In genomic region chr1:183607322-183607980, GRCh38 we compare ENCODE assay signal across 16 cellular contexts. TPM values are rescaled to one million over a fixed set of nuclear protein-coding genes. Genes with fewer than 3 reads are reported as not detected.
DNase-seq lines count a peak whose midpoint lies in the region; ATAC-seq and TF ChIP-seq lines count a peak whose summit lies in the region.
"Had no signal": no experiment of that assay in that cellular context is flagged by ENCODE, and none has a peak within 500 bp of the region (broad histone marks: within the 10 kb centered on the region; RNA-seq: fewer than 3 reads in every experiment).

No MANE protein-coding gene starts in this region.

- no peaks in the 10 kb centered on the region for H3K36me3 Mint-ChIP-seq in mesothelial cell of epicardium
- no peaks in the 10 kb centered on the region for H3K36me3 Mint-ChIP-seq in natural killer cell
- H3K36me3 Mint-ChIP-seq: CD4-positive, alpha-beta memory T cell had no signal

- TF ChIP-seq RAD21 in IMR-90 (IDR thresholded peaks at IDR 0.05; ENCODE audit: low read length) = no peak

- no TSS peak for BruUV-seq in IMR-90 (replicated peaks; lab: Mats Ljungman, UMichigan)

- H3K27ac ChIP-seq in IMR-90 (ENCODE audit: insufficient read depth, low read length) (peak overlapping the region; percentile 81), muscle layer of duodenum (ENCODE audit: low read length) (peak overlapping the region; percentile 24)

- H3K14ac ChIP-seq in IMR-90 (replicated peaks; ENCODE audit: low read depth, low read length) = peak overlapping the region; percentile 88

- H3K9me3 ChIP-seq in IMR-90 (ENCODE audit: control insufficient read depth, insufficient read depth, low read length) (no peaks in the 10 kb centered on the region), muscle layer of duodenum (ENCODE audit: control insufficient read depth in 1 of 2, low read length in 2 of 2) (no peaks in the 10 kb centered on the region)
- H3K9me3 ChIP-seq: heart right ventricle had no signal

- H3K9me3 Mint-ChIP-seq in mesothelial cell of epicardium = no peaks in the 10 kb centered on the region
- H3K9me3 Mint-ChIP-seq in natural killer cell = no peaks in the 10 kb centered on the region
- H3K9me3 Mint-ChIP-seq: CD4-positive, alpha-beta memory T cell; stimulated activated naive CD8-positive, alpha-beta T cell treated with anti-CD3 and anti-CD28 coated beads, Interleukin-15, Interleukin-2, amounts not matched to agents 100 ng/mL and 50 ng/mL, for 24 hours had no signal

- peak overlapping the region; percentile 87 for H4K91ac ChIP-seq in IMR-90 (ENCODE audit: insufficient read depth, low read depth, low read length)

- peak overlapping the region; percentile 47; the same call in 1 of the 2 replicates for H3K56ac ChIP-seq in IMR-90 (ENCODE audit: extremely low read depth, insufficient read depth, low read length)

- peak overlapping the region; percentile 82 for H3K4ac ChIP-seq in IMR-90 (ENCODE audit: low read depth, low read length)

- peaks cover 19% of the 10 kb centered on the region for H3K9me1 ChIP-seq in IMR-90 (ENCODE audit: insufficient read depth, low read length)

- H3K27ac Mint-ChIP-seq in mesothelial cell of epicardium (no peak overlapping the region), natural killer cell (no peak overlapping the region)
- H3K27ac Mint-ChIP-seq: stimulated activated naive CD8-positive, alpha-beta T cell treated with anti-CD3 and anti-CD28 coated beads, Interleukin-15, Interleukin-2, amounts not matched to agents 100 ng/mL and 50 ng/mL, for 24 hours had no signal

- peak overlapping the region; percentile 48 for H2BK5ac ChIP-seq in IMR-90 (ENCODE audit: low read depth, low read length, poor library complexity, severe bottlenecking)

- H2AK9ac ChIP-seq in IMR-90 (replicated peaks; ENCODE audit: low read depth, low read length, poor library complexity) = peak overlapping the region; percentile 76

- H3K4me2 ChIP-seq in IMR-90 (ENCODE audit: low read depth, low read length) = no peak overlapping the region

- H3K4me1 Mint-ChIP-seq in mesothelial cell of epicardium = peaks cover 5% of the 10 kb centered on the region
- peaks cover 11 to 19% of the 10 kb centered on the region in 2 donors for H3K4me1 Mint-ChIP-seq in natural killer cell
- H3K4me1 Mint-ChIP-seq: CD4-positive, alpha-beta memory T cell had no signal

- ATAC-seq in GM18517 (IDR thresholded peaks at IDR 0.05; ENCODE audit: unreplicated experiment) = peak; percentile 42
- peak; percentile 44 for ATAC-seq in GM21737 (IDR thresholded peaks at IDR 0.05; ENCODE audit: unreplicated experiment)
- no peak for ATAC-seq in IMR-90 (ENCODE audit: low read depth)
- no peak for ATAC-seq in natural killer cell
- no peak for ATAC-seq in HG02870 (IDR thresholded peaks at IDR 0.05; ENCODE audit: unreplicated experiment)
- ATAC-seq: heart right ventricle had no signal

- H4K20me1 ChIP-seq in IMR-90 (ENCODE audit: insufficient read depth, low read length) = no peaks in the 10 kb centered on the region

- dilution Hi-C loops in IMR-90 (cut with HindIII; ENCODE audit: low sequenced_read_pairs, unreplicated experiment) = no loop called here

- H3K23ac ChIP-seq in IMR-90 (ENCODE audit: low read depth, low read length) = peak overlapping the region; percentile 52; the same call in 1 of the 2 replicates

- peaks cover 0 to 4% of the 10 kb centered on the region in 2 experiments; a peak in 2 of 4 replicates for H3K79me1 ChIP-seq in IMR-90 (ENCODE audit: low read depth in 1 of 2, low read length in 2 of 2)

- peak overlapping the region; percentile 96; the same call in 2 of the 3 replicates for H2BK15ac ChIP-seq in IMR-90 (ENCODE audit: low read depth, low read length)

- no peak for TF ChIP-seq POLR2A in IMR-90 (IDR thresholded peaks at IDR 0.05; ENCODE audit: low read depth, low read length)

- no peak overlapping the region for H3K4me3 Mint-ChIP-seq in mesothelial cell of epicardium
- no peak overlapping the region for H3K4me3 Mint-ChIP-seq in natural killer cell
- H3K4me3 Mint-ChIP-seq: CD4-positive, alpha-beta memory T cell; stimulated activated naive CD8-positive, alpha-beta T cell treated with anti-CD3 and anti-CD28 coated beads, Interleukin-15, Interleukin-2, amounts not matched to agents 100 ng/mL and 50 ng/mL, for 24 hours had no signal

- H4K5ac ChIP-seq in IMR-90 (ENCODE audit: low read depth, low read length) = peak overlapping the region; percentile 79

- TF ChIP-seq CTCF in IMR-90 (conservative IDR thresholded peaks at IDR 0.05; ENCODE audit: low read depth, low read length) (no peak), mesothelial cell of epicardium (IDR thresholded peaks at IDR 0.05; ENCODE audit: unreplicated experiment) (no peak), natural killer cell (IDR thresholded peaks at IDR 0.05) (no peak)

- H3K9ac ChIP-seq in IMR-90 (ENCODE audit: low read depth, low read length) = no peak overlapping the region

- H3K27me3 ChIP-seq in IMR-90 (ENCODE audit: control insufficient read depth, insufficient read depth, low read length) (no peaks in the 10 kb centered on the region), muscle layer of duodenum (ENCODE audit: low read depth, low read length) (no peaks in the 10 kb centered on the region)
- H3K27me3 ChIP-seq: heart right ventricle had no signal

- peak overlapping the region; percentile 80 for H2AFZ ChIP-seq in IMR-90 (replicated peaks; ENCODE audit: low read length, poor library complexity)

- peaks cover 2% of the 10 kb centered on the region for H3K27me3 Mint-ChIP-seq in mesothelial cell of epicardium (ENCODE audit: low read depth)
- H3K27me3 Mint-ChIP-seq in natural killer cell (ENCODE audit: low read depth in 2 of 2) = no peaks in the 10 kb centered on the region

- peak overlapping the region; percentile 89 for H3K18ac ChIP-seq in IMR-90 (ENCODE audit: low read depth, low read length)

- POLR2A ChIA-PET in IMR-90 (lab: Charles Lee; ENCODE audit: unreplicated experiment) = no interaction called here

- peak overlapping the region; percentile 97 for H2BK20ac ChIP-seq in IMR-90 (ENCODE audit: low read depth, low read length)

- H3K4me1 ChIP-seq in IMR-90 (ENCODE audit: control insufficient read depth, insufficient read depth, low read length) (peaks cover 23% of the 10 kb centered on the region), muscle layer of duodenum (ENCODE audit: control insufficient read depth in 1 of 2, insufficient read depth in 2 of 2, low read length in 2 of 2) (peaks cover 8 to 13% of the 10 kb centered on the region in 2 donors)

- intact Hi-C loops in IMR-90 (cut with micrococcal nuclease) (loop anchor here (5.0 kb wide), 1 partner anchor 135 kb away; the partner anchor contains the start of gene SMG7), natural killer cell (cut with micrococcal nuclease) (no loop called here)

- peak overlapping the region; percentile 98 for H2BK120ac ChIP-seq in IMR-90 (ENCODE audit: low read depth, low read length)

- H3K36me3 ChIP-seq in IMR-90 (ENCODE audit: control insufficient read depth, insufficient read depth, low read length) (no peaks in the 10 kb centered on the region), muscle layer of duodenum (ENCODE audit: control insufficient read depth in 1 of 2, insufficient read depth in 2 of 2, low read length in 2 of 2) (no peaks in the 10 kb centered on the region)
- H3K36me3 ChIP-seq: heart right ventricle had no signal

- H3K4me3 ChIP-seq in IMR-90 (ENCODE audit: insufficient read depth, low read depth, low read length) (no peak overlapping the region), muscle layer of duodenum (ENCODE audit: low read depth in 1 of 2, low read length in 2 of 2) (no peak overlapping the region)
- H3K4me3 ChIP-seq: heart right ventricle had no signal

- in situ Hi-C loops in IMR-90 (cut with MboI; ENCODE audit: low sequenced_read_pairs) = no loop called here

- CTCF ChIA-PET in IMR-90 (lab: Yijun Ruan, JAX) = interaction anchor here (1.0 kb wide), 1 partner anchor 308 kb away, joined by 3 read pairs; no protein-coding TSS in a partner anchor

- DNase-seq in IMR-90 (no peak), mesothelial cell of epicardium (ENCODE audit: low spot score in 2 of 2, unreplicated experiment in 2 of 2) (no peak), mesenteric fat pad (ENCODE audit: low spot score) (no peak), natural killer cell (no peak)
- DNase-seq: activated T-cell treated with anti-CD3 and anti-CD28 coated beads for 4 hours; CD4-positive, alpha-beta memory T cell; heart right ventricle; NCI-H2227 treated with DMSO at 0.1 percent for 48 hours had no signal

- H2AK5ac ChIP-seq in IMR-90 (ENCODE audit: low read depth, low read length) = peak overlapping the region; percentile 95

- 90% methylated on average over 2 of the region's 2 CpGs; no CpG with 5 or more reads in 1 of the 2 experiments for whole genome bisulfite sequencing in IMR-90 (ENCODE audit: extremely low coverage in 2 of 2, insufficient read length in 1 of 2), 2 experiments

- H4K8ac ChIP-seq in IMR-90 (ENCODE audit: low read depth in 2 of 2, low read length in 2 of 2) = peak overlapping the region; percentile 82 to 92

TF ChIP-seq in IMR-90, 13 proteins besides CTCF, POLR2A, EP300 and RAD21 (continues in another document):
- TF ChIP-seq USF2 (IDR thresholded peaks at IDR 0.05; ENCODE audit: low read depth, low read length) = no peak

RNA-seq across cellular contexts. Expression of gene NCF2, which starts 17.2 kb away (rescaled TPM):
- total RNA-seq in IMR-90 (2012; rRNA removed) (2.8 and 3.2 TPM in 2 replicates), mesothelial cell of epicardium (0.16 to 0.47 TPM in 2 of 3 replicates, not detected in the other), mesenteric fat pad (40.8 TPM), natural killer cell (10 to 100 TPM; 10.4 to 21.7 (median 14.8) TPM)
- 2.6 and 4.2 TPM in 2 replicates for polyA plus RNA-seq in IMR-90 (2012; rRNA removed)
- polyA plus RNA-seq in IMR-90 (2012; cell fraction: cytosol; rRNA removed) = 0.45 and 1.8 TPM in 2 replicates
- 0.52 and 0.64 TPM in 2 replicates for polyA plus RNA-seq in IMR-90 (2012; cell fraction: nucleus; rRNA removed; ENCODE audit: low replicate concordance)

RNA-seq across cellular contexts. Expression of gene ARPC5, which starts 28.1 kb away (rescaled TPM):
- 212 and 361 TPM in 2 replicates for total RNA-seq in IMR-90 (2012; rRNA removed)
- 91.0 and 132 TPM in 2 replicates for polyA plus RNA-seq in IMR-90 (2012; rRNA removed)
- polyA plus RNA-seq in IMR-90 (2012; cell fraction: cytosol; rRNA removed) = 38.8 and 57.1 TPM in 2 replicates
- 9.7 and 50.2 TPM in 2 replicates for polyA plus RNA-seq in IMR-90 (2012; cell fraction: nucleus; rRNA removed; ENCODE audit: low replicate concordance)
- total RNA-seq in mesothelial cell of epicardium = 72.9 to 75.7 TPM (median 73.9 TPM) in 3 replicates
- total RNA-seq in mesenteric fat pad = 109 TPM
- 100 to 1,000 TPM; 103 to 120 (median 113) TPM for total RNA-seq in natural killer cell

RNA-seq across cellular contexts. Expression of gene APOBEC4, which starts 45.7 kb away (rescaled TPM):
- not detected in 2 replicates for total RNA-seq in IMR-90 (2012; rRNA removed)
- polyA plus RNA-seq in IMR-90 (2012; rRNA removed) = not detected in 2 replicates
- not detected in 2 replicates for polyA plus RNA-seq in IMR-90 (2012; cell fraction: cytosol; rRNA removed)
- not detected in 2 replicates for polyA plus RNA-seq in IMR-90 (2012; cell fraction: nucleus; rRNA removed; ENCODE audit: low replicate concordance)
- not detected in 3 replicates for total RNA-seq in mesothelial cell of epicardium
- not detected for total RNA-seq in mesenteric fat pad
- total RNA-seq in natural killer cell = not detected
- total RNA-seq: CD4-positive, alpha-beta memory T cell; heart right ventricle; LHCN-M2; lower leg skin; posterior vena cava had no signal
- polyA plus RNA-seq: CD4-positive, alpha-beta memory T cell; heart right ventricle had no signal

Comparison
In these comparisons a context has a peak if more than half of its experiments do, and no peak if none do; other contexts are left out.
1. ATAC-seq: peak in GM18517 (single experiment) and GM21737 (single experiment); none in IMR-90 (single experiment), natural killer cell (0 of 3) and HG02870 (single experiment).